8 cellular contexts compared by ENCODE assay signal in genomic region chr5:10762178-10762775, GRCh38. TPM values are rescaled to one million over a fixed set of nuclear protein-coding genes. Genes with fewer than 3 reads are reported as not detected.
DNase-seq lines count a peak whose midpoint lies in the region; ATAC-seq, FAIRE-seq and TF ChIP-seq lines count a peak whose summit lies in the region.

No MANE protein-coding gene starts in this region.

- H3K4me3 Mint-ChIP-seq in T-cell = peak overlapping the region; percentile 75 to 82 (median 77)
- peak overlapping the region; percentile 76 for H3K4me3 Mint-ChIP-seq in glutamatergic neuron (ENCODE audit: unreplicated experiment)

- peak; percentile 31 for FAIRE-seq in GM19239 (lab: Jason Lieb, UNC)

- ATAC-seq in T-cell (replicated peaks in 1 of 4) = no peak
- no peak for ATAC-seq in GM19035 (IDR thresholded peaks at IDR 0.05; ENCODE audit: unreplicated experiment)
- ATAC-seq in HG03342 (IDR thresholded peaks at IDR 0.05; ENCODE audit: unreplicated experiment) = no peak

- H3K27ac Mint-ChIP-seq in T-cell = peak overlapping the region; percentile 66 to 90
- H3K27ac Mint-ChIP-seq in glutamatergic neuron (ENCODE audit: unreplicated experiment) = peak overlapping the region; percentile 82

- DNase-seq in GM19239 (ENCODE audit: insufficient read length, low spot score) (no peak), T-cell (peak in 1 of 34 experiments; percentile 10), glutamatergic neuron (no peak), posterior vena cava (ENCODE audit: low spot score) (peak; percentile 84), NAMALWA (ENCODE audit: low spot score) (no peak), ecto neural progenitor cell (ENCODE audit: low spot score) (no peak)

- H3K36me3 Mint-ChIP-seq in T-cell = peaks cover 4% of the 10 kb centered on the region
- H3K36me3 Mint-ChIP-seq in glutamatergic neuron (ENCODE audit: unreplicated experiment) = no peaks in the 10 kb centered on the region

- POLR2A ChIA-PET in T-cell (lab: Charles Lee) = no interaction called here

- H3K9me3 Mint-ChIP-seq in T-cell = no peaks in the 10 kb centered on the region
- peaks cover 6% of the 10 kb centered on the region for H3K9me3 Mint-ChIP-seq in glutamatergic neuron (ENCODE audit: unreplicated experiment)

- peaks cover 0 to 4% of the 10 kb centered on the region in 2 donors for H3K27me3 Mint-ChIP-seq in T-cell
- peaks cover 6% of the 10 kb centered on the region for H3K27me3 Mint-ChIP-seq in glutamatergic neuron (ENCODE audit: unreplicated experiment)

- intact Hi-C loops in posterior vena cava (cut with DNase I) = no loop called here

- CTCF ChIA-PET in T-cell (lab: Charles Lee) = no interaction called here

- TF ChIP-seq CTCF in glutamatergic neuron (IDR thresholded peaks at IDR 0.05; ENCODE audit: partially characterized antibody, unreplicated experiment) = no peak

- H3K4me1 Mint-ChIP-seq in T-cell (peaks cover 44 to 47% (median 45%) of the 10 kb centered on the region in 3 donors), glutamatergic neuron (ENCODE audit: low read depth, unreplicated experiment) (peaks cover 14% of the 10 kb centered on the region)

RNA-seq across cellular contexts. Expression of gene DAP, which starts 1.2 kb away (rescaled TPM):
- total RNA-seq in T-cell (10 to 100 TPM; 34.1 to 43.7 (median 36.3) TPM), glutamatergic neuron (ENCODE audit: unreplicated experiment) (38.5 TPM), posterior vena cava (100 to 1,000 TPM in 1 of 2 donors, 10 to 100 TPM in 1; 86.9 to 102 TPM)
